ENCODE assay signal across 11 cellular contexts in the genomic region with DNA sequence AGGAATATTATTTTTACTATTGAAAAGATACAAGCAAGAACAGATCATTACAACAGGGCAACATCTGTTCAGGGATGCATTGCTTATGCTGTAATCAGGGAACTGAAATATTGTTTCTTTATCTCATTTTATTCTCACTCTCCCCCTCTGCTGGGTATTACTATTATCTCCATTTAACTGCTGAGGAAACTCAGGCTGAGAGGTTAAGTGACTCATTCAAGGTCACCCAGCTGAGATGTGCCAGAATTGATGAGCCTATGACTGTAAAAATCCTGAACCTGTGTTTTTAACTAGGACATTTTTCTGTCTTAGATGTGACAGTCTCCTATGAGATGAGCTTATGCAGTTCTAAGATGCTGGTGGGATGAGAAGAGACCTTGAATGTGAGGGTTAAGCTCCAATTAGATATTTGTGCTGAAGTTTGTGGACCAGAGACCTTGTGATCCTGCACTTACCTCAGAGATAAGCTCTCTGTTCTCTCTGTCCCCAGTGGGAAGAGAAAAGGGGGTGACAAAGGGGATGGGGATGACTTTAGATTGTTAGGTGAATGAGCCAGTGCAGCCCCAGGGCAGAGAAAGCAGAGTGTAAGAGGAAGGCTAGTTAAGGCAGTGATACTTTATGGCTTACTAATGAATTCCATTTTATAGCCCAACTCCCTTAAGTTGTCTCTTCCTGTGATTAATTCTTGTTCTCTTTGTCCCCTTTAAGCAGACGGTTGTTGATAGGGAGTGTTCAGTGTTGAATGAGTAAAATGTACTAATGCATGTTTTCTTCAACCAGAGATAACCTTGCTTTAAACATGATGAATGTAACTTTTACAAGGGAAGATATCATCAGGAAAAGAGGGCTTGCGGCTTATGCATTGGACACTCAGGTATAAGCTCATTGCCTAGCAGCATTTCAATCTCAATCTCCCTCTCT.
DNase-seq lines count a peak whose midpoint lies in the region; ATAC-seq and TF ChIP-seq lines count a peak whose summit lies in the region.
"Had no signal": no experiment of that assay in that cellular context is flagged by ENCODE, and none has a peak within 500 bp of the region (broad histone marks: within the 10 kb centered on the region; RNA-seq: fewer than 3 reads in every experiment).

No MANE protein-coding gene starts in this region.

- no peak overlapping the region for H3K4me3 ChIP-seq in fibroblast of mammary gland (ENCODE audit: control insufficient read depth, low read depth, low read length)
- H3K4me3 ChIP-seq: right atrium auricular region had no signal

- no peak for ATAC-seq in GM21786 (IDR thresholded peaks at IDR 0.05; ENCODE audit: unreplicated experiment)
- ATAC-seq: activated T-cell treated with anti-CD3 and anti-CD28 coated beads, Interleukin-2, amount 50 U/mL, for 4 hours had no signal

- DNase-seq in DMS 273 (lab: John Stamatoyannopoulos, UW; ENCODE audit: unreplicated experiment): peak; percentile 10
- DNase-seq in DMS 273 treated with DMSO at 0.1 percent for 48 hours (lab: John Stamatoyannopoulos, UW): no peak
- peak; percentile 10 for DNase-seq in SK-N-DZ (ENCODE audit: low spot score)
- DNase-seq in fibroblast of mammary gland (ENCODE audit: low read depth): peak; percentile 93
- peak; percentile 59 for DNase-seq in stromal cell of bone marrow (ENCODE audit: low read depth)
- DNase-seq in cortex of kidney (lab: John Stamatoyannopoulos, UW): no peak
- no peak for DNase-seq in NCI-H187 (lab: John Stamatoyannopoulos, UW)
- DNase-seq: activated T-cell treated with anti-CD3 and anti-CD28 coated beads, Interleukin-2, amount 50 U/mL, for 4 hours; NCI-H2107 had no signal

- peak; percentile 45 for TF ChIP-seq CTCF in fibroblast of mammary gland (conservative IDR thresholded peaks at IDR 0.05; ENCODE audit: control insufficient read depth, insufficient read depth, low read depth, low read length)

Comparison
In these comparisons a context has a peak if more than half of its experiments do, and no peak if none do; other contexts are left out.
1. DNase-seq: peak in DMS 273 (single experiment), SK-N-DZ (single experiment), fibroblast of mammary gland (single experiment) and stromal cell of bone marrow (single experiment); none in DMS 273 treated with DMSO at 0.1 percent for 48 hours (single experiment), cortex of kidney (single experiment) and NCI-H187 (0 of 2).